8 cellular contexts compared by ENCODE assay signal in the genomic region with DNA sequence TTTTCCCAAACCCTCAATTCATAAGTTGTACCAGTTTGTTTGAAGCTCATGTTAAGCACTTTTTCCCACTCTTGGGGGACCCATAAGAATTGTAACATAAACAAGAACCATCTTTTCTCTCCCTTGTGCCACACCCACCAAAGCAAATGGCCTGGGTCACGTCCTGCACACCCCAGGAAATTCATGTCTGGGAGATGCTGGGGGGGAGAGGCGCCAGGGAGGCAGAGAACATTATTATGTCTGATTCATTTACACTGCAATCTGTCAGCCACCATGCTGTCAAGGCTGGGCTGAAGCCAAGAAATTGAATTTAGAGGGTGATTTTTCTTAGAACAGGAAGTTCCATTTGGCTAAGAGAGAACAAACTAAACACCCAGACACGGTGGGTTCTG. TPM values are rescaled to one million over a fixed set of nuclear protein-coding genes. Genes with fewer than 3 reads are reported as not detected.
DNase-seq lines count a peak whose midpoint lies in the region; TF ChIP-seq lines count a peak whose summit lies in the region.

No MANE protein-coding gene starts in this region.

- TF ChIP-seq CTCF in nephron progenitor cell (IDR thresholded peaks at IDR 0.05), result no peak

- H3K4me2 ChIP-seq in GM23248 (ENCODE audit: unreplicated experiment), result peak overlapping the region; percentile 52
- peak overlapping the region; percentile 5 for H3K4me2 ChIP-seq in skeletal muscle satellite cell (ENCODE audit: low read length)

- H3K36me3 ChIP-seq in GM23248 (ENCODE audit: low read depth), result peaks cover 73% of the 10 kb centered on the region
- peaks cover 51% of the 10 kb centered on the region for H3K36me3 ChIP-seq in SJCRH30
- H3K36me3 ChIP-seq in skeletal muscle satellite cell (ENCODE audit: insufficient read depth, low read length), result peaks cover 86% of the 10 kb centered on the region

- no peaks in the 10 kb centered on the region for H4K20me1 ChIP-seq in GM23248 (ENCODE audit: insufficient read depth)

- peaks cover 89% of the 10 kb centered on the region for H3F3A ChIP-seq in GM23248 (ENCODE audit: insufficient read depth)

- H3K27me3 ChIP-seq in GM23248 (replicated peaks; ENCODE audit: insufficient read depth) (no peaks in the 10 kb centered on the region), SJCRH30 (no peaks in the 10 kb centered on the region), skeletal muscle satellite cell (ENCODE audit: control insufficient read depth, insufficient read depth, low read length) (no peaks in the 10 kb centered on the region)

- peaks cover 50% of the 10 kb centered on the region for H3K4me1 ChIP-seq in GM23248 (ENCODE audit: insufficient read depth)
- peaks cover 32% of the 10 kb centered on the region for H3K4me1 ChIP-seq in SJCRH30
- peaks cover 52% of the 10 kb centered on the region for H3K4me1 ChIP-seq in skeletal muscle satellite cell (ENCODE audit: control insufficient read depth, insufficient read depth, low read length)

- peaks cover 68% of the 10 kb centered on the region for H3K36me3 Mint-ChIP-seq in nephron progenitor cell (ENCODE audit: low read depth)

- peaks cover 11% of the 10 kb centered on the region for H3K9me3 Mint-ChIP-seq in nephron progenitor cell

- peak overlapping the region; percentile 87 for H3K27ac ChIP-seq in GM23248
- peak overlapping the region; percentile 82 for H3K27ac ChIP-seq in SJCRH30

- no peaks in the 10 kb centered on the region for H3K27me3 Mint-ChIP-seq in nephron progenitor cell (ENCODE audit: low read depth, poor library complexity)

- H3K4me1 Mint-ChIP-seq in nephron progenitor cell, result peaks cover 23% of the 10 kb centered on the region

- in situ Hi-C loops in GM23248 (cut with MboI), result loop anchor here (5.0 to 10.0 kb wide), 2 partner anchors 79 to 237 kb away; no protein-coding TSS in a partner anchor

- no peaks in the 10 kb centered on the region for H3K9me2 ChIP-seq in GM23248 (ENCODE audit: insufficient read depth)

- peaks cover 66% of the 10 kb centered on the region for H3K79me2 ChIP-seq in GM23248 (ENCODE audit: insufficient read depth)

- no peak overlapping the region for H2AFZ ChIP-seq in GM23248

- H3K9ac ChIP-seq in GM23248 (peak overlapping the region; percentile 65), skeletal muscle satellite cell (ENCODE audit: low read depth, low read length) (peak overlapping the region; percentile 57)

- H3K9me3 ChIP-seq in GM23248 (ENCODE audit: low read depth) (no peaks in the 10 kb centered on the region), SJCRH30 (replicated peaks) (no peaks in the 10 kb centered on the region), skeletal muscle satellite cell (replicated peaks; ENCODE audit: low read length) (no peaks in the 10 kb centered on the region)

- H3K27ac Mint-ChIP-seq in nephron progenitor cell, result no peak overlapping the region

- H3K4me3 Mint-ChIP-seq in nephron progenitor cell, result no peak overlapping the region

- 0 to 2% methylated on average over 3 of the region's 3 CpGs for WGBS in GM23248 (ENCODE audit: low coverage in 1 of 2, low lambda C conversion rate in 2 of 2, missing lambda C conversion rate in 2 of 2), 2 experiments

- H3K4me3 ChIP-seq in GM23248 (no peak overlapping the region), SJCRH30 (no peak overlapping the region), skeletal muscle satellite cell (ENCODE audit: low read length) (no peak overlapping the region)

- DNase-seq in GM23248, result peak; percentile 81
- DNase-seq in SJCRH30, result peak; percentile 63 to 68
- peak; percentile 45 for DNase-seq in glomerular endothelial cell (ENCODE audit: extremely low read depth, low read depth, low spot score)
- no peak for DNase-seq in stimulated activated CD4-positive, alpha-beta T cell treated with anti-CD3 and anti-CD28 coated beads, Interleukin-2, amount 100 ng/mL, for 48 hours
- DNase-seq in nephron progenitor cell, result no peak
- DNase-seq in activated gamma-delta T cell treated with Interleukin-2 at 50 U/mL for 16 hours, result no peak
- no peak for DNase-seq in iPS-NIHi11 (ENCODE audit: low spot score)

RNA-seq across cellular contexts. Expression of a gene that starts 37.2 kb away (rescaled TPM):
- 17.6 and 18.3 TPM in 2 replicates for total RNA-seq in GM23248 (2014; rRNA removed; shearing (Covaris generic))
- polyA plus RNA-seq in GM23248 (2016; fragmentation: Nextera tagmentation; extraction: Ambion mirVana), result 52.4 and 53.8 TPM in 2 replicates
- 69.8 and 70.4 TPM in 2 replicates for total RNA-seq in SJCRH30 (2014; rRNA removed; shearing (Covaris generic))
- 28.2 and 37.3 TPM in 2 replicates for total RNA-seq in glomerular endothelial cell
- 16.2 and 20.1 TPM in 2 replicates for total RNA-seq in skeletal muscle satellite cell (2012; rRNA removed)

Comparison
In these comparisons a context has a peak if more than half of its experiments do, and no peak if none do; other contexts are left out.
1. DNase-seq: peak in GM23248 (single experiment), SJCRH30 (2 of 2) and glomerular endothelial cell (single experiment); none in stimulated activated CD4-positive, alpha-beta T cell treated with anti-CD3 and anti-CD28 coated beads, Interleukin-2, amount 100 ng/mL, for 48 hours (0 of 2), nephron progenitor cell (single experiment), activated gamma-delta T cell treated with Interleukin-2 at 50 U/mL for 16 hours (single experiment) and iPS-NIHi11 (single experiment).